35 cellular contexts compared by ENCODE assay signal in the genomic region with DNA sequence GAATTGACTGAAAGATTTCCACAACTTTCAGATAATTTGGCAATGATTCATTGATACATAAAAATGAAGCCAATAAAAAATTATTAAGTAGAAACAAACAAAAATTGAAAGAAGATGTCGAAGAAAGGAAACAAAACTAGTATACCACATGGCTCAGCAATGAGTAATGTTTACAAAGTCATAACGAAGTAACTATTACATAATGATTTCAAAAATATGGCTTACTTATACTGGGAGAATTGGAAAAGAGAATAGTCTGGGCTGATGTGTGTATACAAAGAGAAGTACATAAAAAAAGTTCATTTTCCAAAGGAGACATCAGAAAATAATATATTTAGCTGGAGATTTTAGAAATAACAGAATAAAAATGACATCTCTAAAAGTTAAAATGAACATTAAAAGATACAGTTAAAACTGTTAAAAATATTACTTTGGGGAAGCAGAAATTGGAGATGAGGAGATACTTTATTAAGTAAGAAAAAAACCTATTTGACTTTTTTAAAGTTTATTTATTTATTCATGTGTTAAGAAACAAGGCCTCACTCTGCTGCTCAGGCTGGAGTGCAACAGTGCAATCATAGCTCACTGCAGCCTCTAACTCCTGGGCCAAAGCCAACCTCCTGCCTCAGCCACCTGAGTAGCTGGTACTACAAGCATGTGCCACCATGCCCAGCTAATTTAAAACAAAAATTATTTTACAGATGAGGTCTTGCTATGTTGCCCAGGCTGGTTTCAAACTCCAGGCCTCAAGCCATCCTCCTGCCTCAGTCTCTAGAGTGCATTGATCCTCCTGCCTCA.
"Had no signal": no experiment of that assay in that cellular context is flagged by ENCODE, and none has a peak within 500 bp of the region (broad histone marks: within the 10 kb centered on the region; RNA-seq: fewer than 3 reads in every experiment).

No MANE protein-coding gene starts in this region.

- FAIRE-seq: endometrium, endothelial cell of umbilical vein had no signal

- H3K4me1 Mint-ChIP-seq: activated B cell treated with CpG ODN at 0.5 μM for 24 hours; activated naive CD4-positive, alpha-beta T cell treated with anti-CD3 and anti-CD28 coated beads, Interleukin-2, amount 50 U/mL, for 24 hours; activated naive CD8-positive, alpha-beta T cell treated with anti-CD3 and anti-CD28 coated beads for 36 hours; activated naive CD8-positive, alpha-beta T cell treated with anti-CD3 and anti-CD28 coated beads, Interleukin-2, amount 50 U/mL, for 24 hours; T-helper 17 cell had no signal

- H3K4me3 Mint-ChIP-seq: activated B cell treated with CpG ODN at 0.5 μM for 24 hours; activated CD8-positive, alpha-beta T cell treated with anti-CD3 and anti-CD28 coated beads for 36 hours; activated naive CD4-positive, alpha-beta T cell treated with anti-CD3 and anti-CD28 coated beads for 36 hours; activated naive CD4-positive, alpha-beta T cell treated with anti-CD3 and anti-CD28 coated beads, Interleukin-2, amount 50 U/mL, for 24 hours; activated naive CD8-positive, alpha-beta T cell treated with anti-CD3 and anti-CD28 coated beads for 36 hours; activated naive CD8-positive, alpha-beta T cell treated with anti-CD3 and anti-CD28 coated beads, Interleukin-2, amount 50 U/mL, for 24 hours; activated T-helper 1 cell treated with anti-CD3 and anti-CD28 coated beads, Interleukin-12 subunit alpha, Interleukin-12 subunit beta, Interleukin-2, Interleukin-4 antibody, amounts not matched to agents 30 ng/mL and 10 ng/mL and 1 ng/mL, durations not matched to agents 14 hours and 24 hours and 36 hours; T-helper 17 cell; T-helper 2 cell treated with Interferon-gamma antibody and Interleukin-4, amounts not matched to agents 5 μg/mL and 100 μg/mL, for 36 hours had no signal

- H3K4me3 ChIP-seq: adrenal gland, body of pancreas, cardiac muscle cell, colonic mucosa, esophagus squamous epithelium, gastroesophageal sphincter, heart right ventricle, hepatocyte had no signal

- H3K36me3 Mint-ChIP-seq: activated naive CD4-positive, alpha-beta T cell treated with anti-CD3 and anti-CD28 coated beads, Interleukin-2, amount 50 U/mL, for 24 hours; activated naive CD8-positive, alpha-beta T cell treated with anti-CD3 and anti-CD28 coated beads for 36 hours had no signal

- H3K27me3 ChIP-seq: adrenal gland, body of pancreas, cardiac muscle cell, colonic mucosa, esophagus squamous epithelium, heart right ventricle, hepatocyte had no signal

- H3K27me3 Mint-ChIP-seq: activated B cell treated with CpG ODN at 0.5 μM for 24 hours; activated CD8-positive, alpha-beta T cell treated with anti-CD3 and anti-CD28 coated beads for 36 hours; activated naive CD4-positive, alpha-beta T cell treated with anti-CD3 and anti-CD28 coated beads, Interleukin-2, amount 50 U/mL, for 24 hours; activated naive CD8-positive, alpha-beta T cell treated with anti-CD3 and anti-CD28 coated beads for 36 hours; activated naive CD8-positive, alpha-beta T cell treated with anti-CD3 and anti-CD28 coated beads, Interleukin-2, amount 50 U/mL, for 24 hours; T-helper 17 cell had no signal

- H3K36me3 ChIP-seq: adrenal gland, cardiac muscle cell, colonic mucosa, esophagus squamous epithelium, gastroesophageal sphincter, heart right ventricle, WERI-Rb-1 had no signal

- H3K27ac Mint-ChIP-seq: activated B cell treated with CpG ODN at 0.5 μM for 24 hours; activated CD8-positive, alpha-beta T cell treated with anti-CD3 and anti-CD28 coated beads for 36 hours; activated naive CD4-positive, alpha-beta T cell treated with anti-CD3 and anti-CD28 coated beads for 36 hours; activated naive CD4-positive, alpha-beta T cell treated with anti-CD3 and anti-CD28 coated beads, Interleukin-2, amount 50 U/mL, for 24 hours; activated naive CD8-positive, alpha-beta T cell treated with anti-CD3 and anti-CD28 coated beads for 36 hours; activated naive CD8-positive, alpha-beta T cell treated with anti-CD3 and anti-CD28 coated beads, Interleukin-2, amount 50 U/mL, for 24 hours; activated T-helper 1 cell treated with anti-CD3 and anti-CD28 coated beads, Interleukin-12 subunit alpha, Interleukin-12 subunit beta, Interleukin-2, Interleukin-4 antibody, amounts not matched to agents 30 ng/mL and 10 ng/mL and 1 ng/mL, durations not matched to agents 14 hours and 24 hours and 36 hours; activated T-helper 2 cell treated with anti-CD3 and anti-CD28 coated beads, Interferon-gamma antibody, Interleukin-2, Interleukin-4, amounts not matched to agents 10 μg/mL and 5 μg/mL and 100 μg/mL, durations not matched to agents 14 hours and 24 hours and 36 hours; T-helper 17 cell; T-helper 2 cell treated with Interferon-gamma antibody and Interleukin-4, amounts not matched to agents 5 μg/mL and 100 μg/mL, for 36 hours had no signal

- ATAC-seq: activated CD4-positive, CD25-positive, alpha-beta regulatory T cell treated with anti-CD3 and anti-CD28 coated beads, Interleukin-2, amount 50 U/mL, for 24 hours; activated CD8-positive, alpha-beta T cell treated with anti-CD3 and anti-CD28 coated beads for 36 hours; activated naive CD8-positive, alpha-beta T cell treated with anti-CD3 and anti-CD28 coated beads, Interleukin-2, amount 50 U/mL, for 24 hours; body of pancreas; gastroesophageal sphincter; heart right ventricle; T-helper 17 cell had no signal

- H3K9me3 Mint-ChIP-seq: activated naive CD4-positive, alpha-beta T cell treated with anti-CD3 and anti-CD28 coated beads for 36 hours; activated naive CD8-positive, alpha-beta T cell treated with anti-CD3 and anti-CD28 coated beads for 36 hours; activated T-helper 1 cell treated with anti-CD3 and anti-CD28 coated beads, Interleukin-12 subunit alpha, Interleukin-12 subunit beta, Interleukin-2, Interleukin-4 antibody, amounts not matched to agents 30 ng/mL and 10 ng/mL and 1 ng/mL, durations not matched to agents 14 hours and 24 hours and 36 hours had no signal

- DNase-seq: activated B cell treated with CpG ODN at 0.5 μM for 24 hours; activated CD4-positive, alpha-beta T cell treated with anti-CD3 and anti-CD28 coated beads for 48 hours; activated CD4-positive, alpha-beta T cell treated with anti-CD3 and anti-CD28 coated beads, Interleukin-2, amount 50 U/mL, for 1 hour; activated CD4-positive, alpha-beta T cell treated with anti-CD3 and anti-CD28 coated beads, Interleukin-2, amount 50 U/mL, for 48 hours; activated CD8-positive, alpha-beta memory T cell treated with anti-CD3 and anti-CD28 coated beads for 24 hours; activated CD8-positive, alpha-beta T cell treated with anti-CD3 and anti-CD28 coated beads for 36 hours; activated effector memory CD4-positive, alpha-beta T cell treated with anti-CD3 and anti-CD28 coated beads, Interleukin-2, amount 50 U/mL, for 16 hours; activated naive CD4-positive, alpha-beta T cell treated with anti-CD3 and anti-CD28 coated beads for 36 hours; activated naive CD8-positive, alpha-beta T cell treated with anti-CD3 and anti-CD28 coated beads for 36 hours; activated naive CD8-positive, alpha-beta T cell treated with anti-CD3 and anti-CD28 coated beads, Interleukin-2, amount 50 U/mL, for 24 hours; activated T-cell treated with anti-CD3 and anti-CD28 coated beads, Interleukin-2, amount 50 U/mL, for 48 hours; adrenal gland; amygdala; aorta; body of pancreas; central memory CD4-positive, alpha-beta T cell; cerebellar nuclear complex; colonic mucosa; effector CD8-positive, alpha-beta T cell; esophagus squamous epithelium; foreskin melanocyte; heart right ventricle; T-helper 17 cell; T1000; WERI-Rb-1 had no signal
